In genomic region chr7:28409716-28410627, GRCh38 we compare ENCODE assay signal across 1 cellular context.
TF ChIP-seq lines count a peak whose summit lies in the region.

No MANE protein-coding gene starts in this region.

TF ChIP-seq in H1, 55 proteins besides CTCF, POLR2A, EP300 and RAD21 (continued from another document):
- TF ChIP-seq, protein P1, sequence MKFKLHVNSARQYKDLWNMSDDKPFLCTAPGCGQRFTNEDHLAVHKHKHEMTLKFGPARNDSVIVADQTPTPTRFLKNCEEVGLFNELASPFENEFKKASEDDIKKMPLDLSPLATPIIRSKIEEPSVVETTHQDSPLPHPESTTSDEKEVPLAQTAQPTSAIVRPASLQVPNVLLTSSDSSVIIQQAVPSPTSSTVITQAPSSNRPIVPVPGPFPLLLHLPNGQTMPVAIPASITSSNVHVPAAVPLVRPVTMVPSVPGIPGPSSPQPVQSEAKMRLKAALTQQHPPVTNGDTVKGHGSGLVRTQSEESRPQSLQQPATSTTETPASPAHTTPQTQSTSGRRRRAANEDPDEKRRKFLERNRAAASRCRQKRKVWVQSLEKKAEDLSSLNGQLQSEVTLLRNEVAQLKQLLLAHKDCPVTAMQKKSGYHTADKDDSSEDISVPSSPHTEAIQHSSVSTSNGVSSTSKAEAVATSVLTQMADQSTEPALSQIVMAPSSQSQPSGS (IDR thresholded peaks at IDR 0.05; ENCODE audit: low read length): no peak
- TF ChIP-seq POLR2AphosphoS5 (IDR thresholded peaks at IDR 0.05; ENCODE audit: low read depth, low read length) (no peak), RBBP5 (IDR thresholded peaks at IDR 0.05; ENCODE audit: borderline replicate concordance, low read depth, low read length) (no peak), SIN3A (conservative IDR thresholded peaks at IDR 0.05 in 1 of 2, IDR thresholded peaks at IDR 0.05 in 1 of 2; ENCODE audit: low read depth in 1 of 2, low read length in 2 of 2) (peak; percentile 84 to 88; a peak in 3 of 4 replicates), CHD2 (IDR thresholded peaks at IDR 0.05; ENCODE audit: low read length) (no peak), EZH2 (IDR thresholded peaks at IDR 0.05; ENCODE audit: low read depth, low read length, severe bottlenecking) (peak; percentile 55), CEBPB (IDR thresholded peaks at IDR 0.05; ENCODE audit: low read depth, low read length) (no peak), TEAD4 (IDR thresholded peaks at IDR 0.05; ENCODE audit: low read depth, low read length) (no peak), SUZ12 (IDR thresholded peaks at IDR 0.05; ENCODE audit: low read length) (peak; percentile 54), TAF7 (optimal IDR thresholded peaks at IDR 0.05; ENCODE audit: borderline replicate concordance, low read depth, low read length) (no peak), SP1 (IDR thresholded peaks at IDR 0.05; ENCODE audit: low read depth, low read length) (peak; percentile 78), BCL11A (IDR thresholded peaks at IDR 0.05; ENCODE audit: low read depth in 2 of 2, low read length in 2 of 2) (no peak), POU5F1 (IDR thresholded peaks at IDR 0.05; ENCODE audit: low read depth, low read length) (no peak), FOSL1 (IDR thresholded peaks at IDR 0.05; ENCODE audit: insufficient read depth, low read depth, low read length) (no peak), RXRA (IDR thresholded peaks at IDR 0.05; ENCODE audit: insufficient read depth, low read depth, low read length) (no peak), HDAC6 (IDR thresholded peaks at IDR 0.05; ENCODE audit: low read depth, low read length) (no peak), CHD7 (IDR thresholded peaks at IDR 0.05; ENCODE audit: insufficient replicate concordance, low read length) (no peak), SP2 (IDR thresholded peaks at IDR 0.05; ENCODE audit: low read length) (no peak), YY1 (IDR thresholded peaks at IDR 0.05; ENCODE audit: low read depth, low read length) (no peak; the same call in 1 of the 2 replicates), PHF8 (conservative IDR thresholded peaks at IDR 0.05; ENCODE audit: low read depth, low read length) (no peak), HDAC2 (IDR thresholded peaks at IDR 0.05; ENCODE audit: borderline replicate concordance in 1 of 2, low read depth in 2 of 2, low read length in 2 of 2) (peak; percentile 16 to 73; a peak in 1 of 4 replicates), SP4 (IDR thresholded peaks at IDR 0.05; ENCODE audit: low read length) (no peak), SIX5 (IDR thresholded peaks at IDR 0.05; ENCODE audit: low read depth, low read length) (no peak), GABPA (IDR thresholded peaks at IDR 0.05; ENCODE audit: borderline replicate concordance, insufficient read depth, low read length) (0 out of 2 replicates have a peak, but pooled peaks have one; percentile 21), CBX8 (IDR thresholded peaks at IDR 0.05; ENCODE audit: borderline replicate concordance, low read depth, low read length) (no peak), ZNF274 (IDR thresholded peaks at IDR 0.05; ENCODE audit: borderline replicate concordance, extremely low read depth, low read length) (no peak), KDM5A (IDR thresholded peaks at IDR 0.05; ENCODE audit: low read length) (no peak), NRF1 (IDR thresholded peaks at IDR 0.05; ENCODE audit: low read depth, low read length) (no peak), SAP30 (IDR thresholded peaks at IDR 0.05; ENCODE audit: insufficient read depth, insufficient replicate concordance, low read length) (peak; percentile 86), BRCA1 (IDR thresholded peaks at IDR 0.05; ENCODE audit: low read depth, low read length) (no peak), TAF1 (IDR thresholded peaks at IDR 0.05; ENCODE audit: low read depth, low read length) (0 out of 2 replicates have a peak, but pooled peaks have one; percentile 26), CTBP2 (IDR thresholded peaks at IDR 0.05; ENCODE audit: borderline replicate concordance, insufficient read depth, insufficient read length, low read length) (peak; percentile 25)
- TF ChIP-seq, protein P2, sequence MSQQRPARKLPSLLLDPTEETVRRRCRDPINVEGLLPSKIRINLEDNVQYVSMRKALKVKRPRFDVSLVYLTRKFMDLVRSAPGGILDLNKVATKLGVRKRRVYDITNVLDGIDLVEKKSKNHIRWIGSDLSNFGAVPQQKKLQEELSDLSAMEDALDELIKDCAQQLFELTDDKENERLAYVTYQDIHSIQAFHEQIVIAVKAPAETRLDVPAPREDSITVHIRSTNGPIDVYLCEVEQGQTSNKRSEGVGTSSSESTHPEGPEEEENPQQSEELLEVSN (IDR thresholded peaks at IDR 0.05): peak; percentile 29; the same call in 1 of the 2 replicates
- TF ChIP-seq, protein P3, sequence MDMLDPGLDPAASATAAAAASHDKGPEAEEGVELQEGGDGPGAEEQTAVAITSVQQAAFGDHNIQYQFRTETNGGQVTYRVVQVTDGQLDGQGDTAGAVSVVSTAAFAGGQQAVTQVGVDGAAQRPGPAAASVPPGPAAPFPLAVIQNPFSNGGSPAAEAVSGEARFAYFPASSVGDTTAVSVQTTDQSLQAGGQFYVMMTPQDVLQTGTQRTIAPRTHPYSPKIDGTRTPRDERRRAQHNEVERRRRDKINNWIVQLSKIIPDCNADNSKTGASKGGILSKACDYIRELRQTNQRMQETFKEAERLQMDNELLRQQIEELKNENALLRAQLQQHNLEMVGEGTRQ (IDR thresholded peaks at IDR 0.05; ENCODE audit: low read length): no peak
